Comparison of ENCODE assay signal across 17 cellular contexts in the genomic region with DNA sequence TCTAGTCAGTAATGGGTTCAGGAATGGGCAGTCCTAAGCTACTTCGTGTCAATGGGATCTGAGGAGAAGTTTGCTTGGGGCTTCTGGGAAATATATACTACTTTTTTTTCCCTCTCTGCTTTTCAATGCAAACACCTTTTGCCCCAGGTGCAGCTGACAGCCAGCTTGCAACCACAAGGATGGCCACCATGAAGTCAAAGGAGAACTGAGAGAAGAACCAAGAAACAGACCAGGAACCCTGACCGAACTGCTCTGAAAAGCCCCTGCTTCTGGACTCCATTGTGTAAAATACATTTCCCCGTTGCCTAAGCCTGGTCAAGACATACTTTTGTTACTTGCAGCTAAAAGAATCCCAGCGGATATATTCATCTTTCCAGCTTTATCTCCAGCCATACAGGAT. TPM values are rescaled to one million over a fixed set of nuclear protein-coding genes. Genes with fewer than 3 reads are reported as not detected.
DNase-seq lines count a peak whose midpoint lies in the region; ATAC-seq, FAIRE-seq and TF ChIP-seq lines count a peak whose summit lies in the region.
"Had no signal": no experiment of that assay in that cellular context is flagged by ENCODE, and none has a peak within 500 bp of the region (broad histone marks: within the 10 kb centered on the region; RNA-seq: fewer than 3 reads in every experiment).

No MANE protein-coding gene starts in this region.

- peak; percentile 70 for ATAC-seq in GM21360 (IDR thresholded peaks at IDR 0.05; ENCODE audit: unreplicated experiment)
- peak; percentile 77 for ATAC-seq in HG02938 (IDR thresholded peaks at IDR 0.05; ENCODE audit: unreplicated experiment)
- ATAC-seq in HG03558 (IDR thresholded peaks at IDR 0.05; ENCODE audit: extremely low read depth, unreplicated experiment) = peak; percentile 63
- ATAC-seq: left ventricle myocardium superior; stimulated activated naive CD8-positive, alpha-beta T cell treated with anti-CD3 and anti-CD28 coated beads, Interleukin-15, Interleukin-2, amounts not matched to agents 100 U/mL and 50 U/mL, for 24 hours had no signal

- no peak for TF ChIP-seq CTCF in colonic mucosa (IDR thresholded peaks at IDR 0.05)

- DNase-seq in GM18507 (ENCODE audit: extremely low spot score, insufficient read length, low read depth) (no peak), SHP77 treated with DMSO at 0.1 percent for 48 hours (lab: John Stamatoyannopoulos, UW) (no peak), AG08395 (ENCODE audit: low spot score) (no peak), caudate nucleus (lab: John Stamatoyannopoulos, UW) (no peak), colonic mucosa (no peak)
- DNase-seq: amniotic stem cell; effector memory CD4-positive, alpha-beta T cell; GOT3; KBM-7; left ventricle myocardium superior; NCI-H2081; occipital lobe; stimulated activated naive CD8-positive, alpha-beta T cell treated with anti-CD3 and anti-CD28 coated beads, Interleukin-15, Interleukin-2, amounts not matched to agents 100 U/mL and 50 U/mL, for 24 hours; T-helper 9 cell had no signal

- FAIRE-seq in GM18507 (lab: Jason Lieb, UNC) = peak; percentile 86

- H3K9ac ChIP-seq in colonic mucosa (ENCODE audit: low read depth in 2 of 2, low read length in 2 of 2) = no peak overlapping the region

- no peaks in the 10 kb centered on the region for H3K4me1 ChIP-seq in colonic mucosa

- no peaks in the 10 kb centered on the region for H3K9me3 ChIP-seq in colonic mucosa

- H3K27ac ChIP-seq in caudate nucleus (ENCODE audit: low read depth, low read length) (no peak overlapping the region), colonic mucosa (no peak overlapping the region)

- H3K36me3 ChIP-seq in colonic mucosa = no peaks in the 10 kb centered on the region

- no peak overlapping the region for H3K4me3 ChIP-seq in colonic mucosa

- H3K27me3 ChIP-seq in colonic mucosa = no peaks in the 10 kb centered on the region

- intact Hi-C loops in colonic mucosa (cut with DNase I) = no loop called here

RNA-seq across cellular contexts. Expression of gene CD44, which starts 20.1 kb away (rescaled TPM):
- 100 to 1,000 TPM; 152 to 171 TPM for total RNA-seq in colonic mucosa
